7 cellular contexts compared by ENCODE assay signal in genomic region chr6:120854583-120854982, GRCh38.
"Had no signal": no experiment of that assay in that cellular context is flagged by ENCODE, and none has a peak within 500 bp of the region (broad histone marks: within the 10 kb centered on the region; RNA-seq: fewer than 3 reads in every experiment).

No MANE protein-coding gene starts in this region.

- H3K4me2 ChIP-seq: KMS-11 had no signal

- ATAC-seq: K562 had no signal

- FAIRE-seq: HTR-8/SVneo, K562 had no signal

- H3K4me3 ChIP-seq: K562 had no signal

- H3K27ac ChIP-seq: HL-60, KMS-11 had no signal

- DNase-seq: IMR-90, KBM-7, KG1 had no signal

- H3K9ac ChIP-seq: KMS-11 had no signal
